ENCODE assay signal across 7 cellular contexts in the genomic region with DNA sequence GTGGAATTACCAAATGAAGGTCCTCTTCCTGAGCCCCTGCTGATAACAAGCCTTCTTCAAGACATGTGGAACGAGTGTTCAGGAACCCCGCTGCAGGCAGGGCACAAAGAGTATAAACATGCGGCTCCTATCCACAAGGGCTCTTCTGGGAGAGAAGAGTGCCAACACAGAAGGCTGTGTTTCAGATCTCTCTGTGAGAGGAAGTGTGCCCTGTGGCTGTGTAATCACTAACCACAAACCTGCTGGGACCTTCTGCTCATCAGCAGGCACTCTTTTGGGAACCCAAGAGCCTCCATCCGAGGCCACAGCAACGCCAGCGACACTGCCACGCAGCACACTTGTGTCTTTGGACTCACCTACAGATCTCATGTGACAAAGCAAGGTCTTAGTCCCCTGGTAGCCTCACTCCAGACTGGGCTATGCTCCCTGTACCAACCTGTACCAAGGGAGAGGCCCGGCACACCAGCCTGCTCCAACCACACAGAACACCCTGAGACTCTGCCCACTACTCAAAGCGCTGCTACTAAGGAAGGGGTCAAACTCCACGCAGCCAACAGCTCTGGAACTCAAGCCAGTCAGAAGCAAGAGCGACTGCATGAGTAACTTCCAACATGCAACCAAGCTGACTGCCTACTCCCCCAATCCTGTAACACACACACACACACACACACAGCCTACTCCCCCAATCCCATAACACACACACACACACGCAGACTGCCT. TPM values are rescaled to one million over a fixed set of nuclear protein-coding genes. Genes with fewer than 3 reads are reported as not detected.
DNase-seq lines count a peak whose midpoint lies in the region; ATAC-seq, FAIRE-seq and TF ChIP-seq lines count a peak whose summit lies in the region.

No MANE protein-coding gene starts in this region.

- 39 to 62% (median 39%) methylated on average over 12 of the region's 12 CpGs for WGBS in small intestine, 3 donors
- 87% methylated on average over 10 of the region's 12 CpGs for WGBS in SK-N-SH (ENCODE audit: low lambda C conversion rate)

- TF ChIP-seq EP300 in SK-N-SH (IDR thresholded peaks at IDR 0.05; ENCODE audit: borderline replicate concordance in 1 of 2, low read depth in 1 of 2, low read length in 1 of 2): no peak

- TF ChIP-seq RAD21 in SK-N-SH (IDR thresholded peaks at IDR 0.05; ENCODE audit: low read length): no peak

- H3K4me1 ChIP-seq in Peyer's patch: peaks cover 4 to 39% (median 21%) of the 10 kb centered on the region in 4 donors
- H3K4me1 ChIP-seq in small intestine (ENCODE audit: control insufficient read depth in 2 of 2, insufficient read depth in 1 of 2, low read depth in 1 of 2, low read length in 1 of 2): peaks cover 9 to 16% of the 10 kb centered on the region in 2 donors
- peaks cover 31 to 38% of the 10 kb centered on the region in 2 experiments for H3K4me1 ChIP-seq in SK-N-SH (ENCODE audit: control insufficient read depth in 1 of 2, insufficient read depth in 2 of 2, low read depth in 1 of 2, low read length in 1 of 2)

- no peak overlapping the region for H3K4me2 ChIP-seq in SK-N-SH

- H4K20me1 ChIP-seq in SK-N-SH (ENCODE audit: insufficient read depth): peaks cover 98% of the 10 kb centered on the region

- no peaks in the 10 kb centered on the region for H3K27me3 ChIP-seq in Peyer's patch
- no peaks in the 10 kb centered on the region for H3K27me3 ChIP-seq in small intestine (ENCODE audit: control insufficient read depth in 2 of 2, insufficient read depth in 2 of 2, low read length in 2 of 2)
- no peaks in the 10 kb centered on the region for H3K27me3 ChIP-seq in SK-N-SH (ENCODE audit: insufficient read depth)

- H3K4me3 ChIP-seq in Peyer's patch (no peak overlapping the region), small intestine (ENCODE audit: low read depth in 1 of 2, low read length in 2 of 2) (no peak overlapping the region), SK-N-SH (ENCODE audit: low read depth in 2 of 2, low read length in 1 of 2) (no peak overlapping the region)

- H3K36me3 ChIP-seq in Peyer's patch (peaks cover 0 to 39% (median 0%) of the 10 kb centered on the region in 3 donors), small intestine (ENCODE audit: control insufficient read depth in 2 of 2, insufficient read depth in 2 of 2, low read length in 2 of 2) (peaks cover 0 to 9% of the 10 kb centered on the region in 2 donors), SK-N-SH (replicated peaks in 1 of 2; ENCODE audit: control insufficient read depth in 1 of 2, insufficient read depth in 2 of 2, low read length in 1 of 2) (peaks cover 34 to 35% of the 10 kb centered on the region in 2 experiments)

- H3K9ac ChIP-seq in SK-N-SH: no peak overlapping the region

- no peaks in the 10 kb centered on the region for H3K9me2 ChIP-seq in SK-N-SH

- TF ChIP-seq CTCF in Peyer's patch (IDR thresholded peaks at IDR 0.05): no peak
- no peak for TF ChIP-seq CTCF in SK-N-SH (IDR thresholded peaks at IDR 0.05)

- no peak for FAIRE-seq in small intestine (lab: Jason Lieb, UNC)

- peaks cover 24% of the 10 kb centered on the region for H3F3A ChIP-seq in SK-N-SH (replicated peaks; ENCODE audit: insufficient read depth)

- CTCF ChIA-PET in SK-N-SH (lab: Yijun Ruan, JAX): interaction anchor here (1.5 kb wide), 1 partner anchor 263 kb away, joined by 4 read pairs; no protein-coding TSS in a partner anchor

- TF ChIP-seq POLR2A in Peyer's patch (IDR thresholded peaks at IDR 0.05): peak in 1 of 2 donors; percentile 26

- no peak overlapping the region for H2AFZ ChIP-seq in SK-N-SH (ENCODE audit: low read depth)

- H3K79me2 ChIP-seq in SK-N-SH (ENCODE audit: insufficient read depth): peaks cover 95% of the 10 kb centered on the region

- H3K27ac ChIP-seq in Peyer's patch (peak overlapping the region in 3 of 4 donors; percentile 16 to 54 (median 21)), small intestine (ENCODE audit: low read depth in 1 of 2, low read length in 1 of 2) (peak overlapping the region; percentile 34 to 43), SK-N-SH (ENCODE audit: low read depth in 2 of 2, low read length in 1 of 2) (no peak overlapping the region)

- peak; percentile 46 for ATAC-seq in HG02588 (IDR thresholded peaks at IDR 0.05; ENCODE audit: unreplicated experiment)
- no peak for ATAC-seq in HG03520 (IDR thresholded peaks at IDR 0.05; ENCODE audit: unreplicated experiment)
- no peak for ATAC-seq in GM21390 (IDR thresholded peaks at IDR 0.05; ENCODE audit: unreplicated experiment)

- POLR2A ChIA-PET in SK-N-SH (lab: Yijun Ruan, JAX): no interaction called here

- peak in 2 of 3 donors; percentile 63 to 77 for DNase-seq in Peyer's patch
- DNase-seq in epidermal melanocyte (ENCODE audit: insufficient read length, low spot score): peak; percentile 72
- peak; percentile 83 for DNase-seq in small intestine
- no peak for DNase-seq in SK-N-SH

- H3K9me3 ChIP-seq in Peyer's patch (no peaks in the 10 kb centered on the region), small intestine (ENCODE audit: control insufficient read depth, low read depth) (no peaks in the 10 kb centered on the region), SK-N-SH (no peaks in the 10 kb centered on the region)

TF ChIP-seq in SK-N-SH, 30 proteins besides CTCF, POLR2A, EP300 and RAD21:
- no peak for TF ChIP-seq MEF2A (IDR thresholded peaks at IDR 0.05; ENCODE audit: borderline replicate concordance, low read depth)
- no peak for TF ChIP-seq POLR2AphosphoS5 (IDR thresholded peaks at IDR 0.05; ENCODE audit: low read depth, low read length)
- TF ChIP-seq TCF12 (IDR thresholded peaks at IDR 0.05): no peak
- no peak for TF ChIP-seq SMC3 (IDR thresholded peaks at IDR 0.05; ENCODE audit: low read depth, low read length)
- TF ChIP-seq RXRA (IDR thresholded peaks at IDR 0.05; ENCODE audit: borderline replicate concordance, low read depth): no peak
- no peak for TF ChIP-seq TEAD4 (IDR thresholded peaks at IDR 0.05; ENCODE audit: borderline replicate concordance, insufficient read depth)
- TF ChIP-seq, protein P1, sequence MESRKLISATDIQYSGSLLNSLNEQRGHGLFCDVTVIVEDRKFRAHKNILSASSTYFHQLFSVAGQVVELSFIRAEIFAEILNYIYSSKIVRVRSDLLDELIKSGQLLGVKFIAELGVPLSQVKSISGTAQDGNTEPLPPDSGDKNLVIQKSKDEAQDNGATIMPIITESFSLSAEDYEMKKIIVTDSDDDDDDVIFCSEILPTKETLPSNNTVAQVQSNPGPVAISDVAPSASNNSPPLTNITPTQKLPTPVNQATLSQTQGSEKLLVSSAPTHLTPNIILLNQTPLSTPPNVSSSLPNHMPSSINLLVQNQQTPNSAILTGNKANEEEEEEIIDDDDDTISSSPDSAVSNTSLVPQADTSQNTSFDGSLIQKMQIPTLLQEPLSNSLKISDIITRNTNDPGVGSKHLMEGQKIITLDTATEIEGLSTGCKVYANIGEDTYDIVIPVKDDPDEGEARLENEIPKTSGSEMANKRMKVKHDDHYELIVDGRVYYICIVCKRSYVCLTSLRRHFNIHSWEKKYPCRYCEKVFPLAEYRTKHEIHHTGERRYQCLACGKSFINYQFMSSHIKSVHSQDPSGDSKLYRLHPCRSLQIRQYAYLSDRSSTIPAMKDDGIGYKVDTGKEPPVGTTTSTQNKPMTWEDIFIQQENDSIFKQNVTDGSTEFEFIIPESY (IDR thresholded peaks at IDR 0.05; ENCODE audit: borderline replicate concordance, low read depth): no peak
- no peak for TF ChIP-seq RFX5 (IDR thresholded peaks at IDR 0.05; ENCODE audit: low read length)
- TF ChIP-seq FOXJ3 (CRISPR knock-in tag; IDR thresholded peaks at IDR 0.05): no peak
- TF ChIP-seq SIN3A (IDR thresholded peaks at IDR 0.05; ENCODE audit: borderline replicate concordance, low read depth, low read length): no peak
- TF ChIP-seq GABPA (IDR thresholded peaks at IDR 0.05; ENCODE audit: low read depth): no peak
- TF ChIP-seq ELF1 (IDR thresholded peaks at IDR 0.05): no peak
- no peak for TF ChIP-seq YY1 (IDR thresholded peaks at IDR 0.05; ENCODE audit: low read depth)
- TF ChIP-seq NRF1 (IDR thresholded peaks at IDR 0.05; ENCODE audit: low read depth, low read length): no peak

RNA-seq across cellular contexts. Expression of a gene that starts 7.8 kb away (rescaled TPM):
- total RNA-seq in Peyer's patch: 100 to 1,000 TPM in 3 of 4 donors, 10 to 100 TPM in 1; 69.3 to 495 (median 390) TPM
- polyA plus RNA-seq in small intestine (100 to 1,000 TPM; 116 to 128 (median 128) TPM), SK-N-SH (2012; rRNA removed) (171 and 196 TPM in 2 replicates)
- polyA plus RNA-seq in SK-N-SH (2012; cell fraction: cytosol; rRNA removed): 173 and 196 TPM in 2 replicates
- 113 and 135 TPM in 2 replicates for polyA plus RNA-seq in SK-N-SH (2012; cell fraction: nucleus; rRNA removed)

RNA-seq across cellular contexts. Expression of a gene that starts 47.9 kb away (rescaled TPM):
- total RNA-seq in Peyer's patch: 10 to 100 TPM; 42.6 to 57.6 (median 49.8) TPM
- polyA plus RNA-seq in small intestine (10 to 100 TPM; 70.8 to 78.6 (median 76.0) TPM), SK-N-SH (2012; rRNA removed) (89.0 and 125 TPM in 2 replicates)
- 116 and 122 TPM in 2 replicates for polyA plus RNA-seq in SK-N-SH (2012; cell fraction: cytosol; rRNA removed)
- polyA plus RNA-seq in SK-N-SH (2012; cell fraction: nucleus; rRNA removed): 31.5 and 38.2 TPM in 2 replicates

RNA-seq across cellular contexts. Expression of a gene that starts 55.0 kb away (rescaled TPM):
- 10 to 100 TPM in 3 of 4 donors, 1 to 10 TPM in 1; 9.3 to 58.6 (median 16.4) TPM for total RNA-seq in Peyer's patch
- 10 to 100 TPM in 2 of 3 donors, 1 to 10 TPM in 1; 4.5 to 16.4 (median 15.4) TPM for polyA plus RNA-seq in small intestine
- polyA plus RNA-seq in SK-N-SH (2012; rRNA removed): 0.67 and 0.77 TPM in 2 replicates
- polyA plus RNA-seq in SK-N-SH (2012; cell fraction: cytosol; rRNA removed): 0.32 and 0.75 TPM in 2 replicates
- 2.0 TPM in 2 replicates for polyA plus RNA-seq in SK-N-SH (2012; cell fraction: nucleus; rRNA removed)

Comparison
In these comparisons a context has a peak if more than half of its experiments do, and no peak if none do; other contexts are left out.
1. H3K27ac ChIP-seq: peak in Peyer's patch (3 of 4) and small intestine (2 of 2); none in SK-N-SH (0 of 2).